In genomic region chr5:32475338-32476097, GRCh38 we compare ENCODE assay signal across 24 cellular contexts. TPM values are rescaled to one million over a fixed set of nuclear protein-coding genes. Genes with fewer than 3 reads are reported as not detected.
DNase-seq lines count a peak whose midpoint lies in the region; ATAC-seq and TF ChIP-seq lines count a peak whose summit lies in the region.
"Had no signal": no experiment of that assay in that cellular context is flagged by ENCODE, and none has a peak within 500 bp of the region (broad histone marks: within the 10 kb centered on the region; RNA-seq: fewer than 3 reads in every experiment).

No MANE protein-coding gene starts in this region.

- no peak overlapping the region for H3K4me2 ChIP-seq in GM23248 (ENCODE audit: unreplicated experiment)

- H3K9me3 ChIP-seq in GM23248 (ENCODE audit: low read depth) = no peaks in the 10 kb centered on the region

- H3K27ac ChIP-seq in GM23248 = no peak overlapping the region

- DNase-seq in GM23248 (peak; percentile 19), NCI-H1092 (lab: John Stamatoyannopoulos, UW) (peak; percentile 10), NCI-H748 (lab: John Stamatoyannopoulos, UW; ENCODE audit: unreplicated experiment) (peak; percentile 71), nephron progenitor cell (peak; percentile 58)
- DNase-seq: activated CD4-positive, alpha-beta memory T cell treated with anti-CD3 and anti-CD28 coated beads, Interleukin-2, amount 10 ng/mL, durations not matched to agents 7 days and 5 days; activated CD4-positive, CD25-positive, alpha-beta regulatory T cell; activated effector memory CD4-positive, alpha-beta T cell treated with anti-CD3 and anti-CD28 coated beads, Interleukin-2, amount 50 U/mL, for 16 hours; activated T-cell treated with anti-CD3 and anti-CD28 coated beads for 4 hours; CD8-positive, alpha-beta memory T cell; effector CD8-positive, alpha-beta T cell; foreskin melanocyte; MM.1S; NCI-H2029 treated with DMSO at 0.1 percent for 48 hours; occipital lobe; Right ventricle myocardium superior; small intestine; stimulated activated CD4-positive, alpha-beta T cell treated with anti-CD3 and anti-CD28 coated beads, Interleukin-2, amount 100 ng/mL, for 24 hours; T1000 had no signal

- no peaks in the 10 kb centered on the region for H3F3A ChIP-seq in GM23248 (ENCODE audit: insufficient read depth)

- H3K4me3 ChIP-seq in GM23248 = no peak overlapping the region
- H3K4me3 ChIP-seq: lung had no signal

- H3K36me3 Mint-ChIP-seq in nephron progenitor cell (ENCODE audit: low read depth) = no peaks in the 10 kb centered on the region
- H3K36me3 Mint-ChIP-seq: stimulated activated effector memory CD8-positive, alpha-beta T cell treated with anti-CD3 and anti-CD28 coated beads, Interleukin-12 subunit alpha, Interleukin-12 subunit beta, amount 100 ng/mL, for 72 hours had no signal

- H3K27me3 Mint-ChIP-seq in nephron progenitor cell (ENCODE audit: low read depth, poor library complexity) = peaks cover 4% of the 10 kb centered on the region
- H3K27me3 Mint-ChIP-seq: activated CD4-positive, alpha-beta memory T cell treated with anti-CD3 and anti-CD28 coated beads, Interleukin-2, amount 10 ng/mL, durations not matched to agents 7 days and 5 days; CD8-positive, alpha-beta memory T cell had no signal

- no peaks in the 10 kb centered on the region for H3K27me3 ChIP-seq in GM23248 (replicated peaks; ENCODE audit: insufficient read depth)

- no peak overlapping the region for H3K9ac ChIP-seq in GM23248

- in situ Hi-C loops in GM23248 (cut with MboI) = no loop called here

- H3K4me1 ChIP-seq in GM23248 (ENCODE audit: insufficient read depth) = no peaks in the 10 kb centered on the region

- H2AFZ ChIP-seq in GM23248 = no peak overlapping the region

- peak overlapping the region; percentile 96 for H3K27ac Mint-ChIP-seq in nephron progenitor cell
- H3K27ac Mint-ChIP-seq: activated CD4-positive, alpha-beta memory T cell treated with anti-CD3 and anti-CD28 coated beads, Interleukin-2, amount 10 ng/mL, durations not matched to agents 7 days and 5 days; CD8-positive, alpha-beta memory T cell; stimulated activated effector memory CD8-positive, alpha-beta T cell treated with anti-CD3 and anti-CD28 coated beads, Interleukin-12 subunit alpha, Interleukin-12 subunit beta, amount 100 ng/mL, for 72 hours had no signal

- H3K4me1 Mint-ChIP-seq in nephron progenitor cell = peaks cover 48% of the 10 kb centered on the region
- H3K4me1 Mint-ChIP-seq: activated CD4-positive, alpha-beta memory T cell treated with anti-CD3 and anti-CD28 coated beads, Interleukin-2, amount 10 ng/mL, durations not matched to agents 7 days and 5 days; CD8-positive, alpha-beta memory T cell; stimulated activated effector memory CD8-positive, alpha-beta T cell treated with anti-CD3 and anti-CD28 coated beads, Interleukin-12 subunit alpha, Interleukin-12 subunit beta, amount 100 ng/mL, for 72 hours had no signal

- no peaks in the 10 kb centered on the region for H3K9me2 ChIP-seq in GM23248 (ENCODE audit: insufficient read depth)

- 70 to 72% methylated on average over 6 of the region's 6 CpGs for whole genome bisulfite sequencing in GM23248 (ENCODE audit: low coverage in 1 of 2, low lambda C conversion rate in 2 of 2, missing lambda C conversion rate in 2 of 2), 2 experiments

- H4K20me1 ChIP-seq in GM23248 (ENCODE audit: insufficient read depth) = no peaks in the 10 kb centered on the region

- peak overlapping the region; percentile 10 for H3K4me3 Mint-ChIP-seq in nephron progenitor cell
- H3K4me3 Mint-ChIP-seq: activated CD4-positive, alpha-beta memory T cell treated with anti-CD3 and anti-CD28 coated beads, Interleukin-2, amount 10 ng/mL, durations not matched to agents 7 days and 5 days; CD8-positive, alpha-beta memory T cell; stimulated activated effector memory CD8-positive, alpha-beta T cell treated with anti-CD3 and anti-CD28 coated beads, Interleukin-12 subunit alpha, Interleukin-12 subunit beta, amount 100 ng/mL, for 72 hours had no signal

- H3K79me2 ChIP-seq in GM23248 (ENCODE audit: insufficient read depth) = no peaks in the 10 kb centered on the region

- TF ChIP-seq CTCF in nephron progenitor cell (IDR thresholded peaks at IDR 0.05) = no peak

- H3K36me3 ChIP-seq in GM23248 (ENCODE audit: low read depth) = no peaks in the 10 kb centered on the region

- ATAC-seq in GM21717 (IDR thresholded peaks at IDR 0.05; ENCODE audit: unreplicated experiment) (no peak), GM21576 (IDR thresholded peaks at IDR 0.05; ENCODE audit: unreplicated experiment) (no peak), GM21423 (IDR thresholded peaks at IDR 0.05; ENCODE audit: unreplicated experiment) (no peak)
- ATAC-seq: HCT116; stimulated activated effector memory CD8-positive, alpha-beta T cell treated with anti-CD3 and anti-CD28 coated beads, Interleukin-12 subunit alpha, Interleukin-12 subunit beta, amount 100 ng/mL, for 72 hours had no signal

- H3K9me3 Mint-ChIP-seq in nephron progenitor cell = peaks cover 3% of the 10 kb centered on the region
- H3K9me3 Mint-ChIP-seq: activated CD4-positive, alpha-beta memory T cell treated with anti-CD3 and anti-CD28 coated beads, Interleukin-2, amount 10 ng/mL, durations not matched to agents 7 days and 5 days; CD8-positive, alpha-beta memory T cell; stimulated activated effector memory CD8-positive, alpha-beta T cell treated with anti-CD3 and anti-CD28 coated beads, Interleukin-12 subunit alpha, Interleukin-12 subunit beta, amount 100 ng/mL, for 72 hours had no signal

RNA-seq across cellular contexts. Expression of gene ZFR, which starts 31.0 kb away (rescaled TPM):
- total RNA-seq in GM23248 (2014; rRNA removed; shearing (Covaris generic)) = 110 and 124 TPM in 2 replicates
- polyA plus RNA-seq in GM23248 (2016; fragmentation: Nextera tagmentation; extraction: Ambion mirVana) = 103 and 110 TPM in 2 replicates

Comparison
In these comparisons a context has a peak if more than half of its experiments do, and no peak if none do; other contexts are left out.
1. DNase-seq: peak in every context shown above with its lines; median percentile 71 in NCI-H748; 58 in nephron progenitor cell; 19 in GM23248; 10 in NCI-H1092.